ENCODE assay signal across 21 cellular contexts in genomic region chr16:85975421-85976100, GRCh38.
A peak's percentile ranks its signal among the peaks of the same experiment; 100 is the strongest.
DNase-seq lines count a peak whose midpoint lies in the region; ATAC-seq and TF ChIP-seq lines count a peak whose summit lies in the region.
"Had no signal": no experiment of that assay in that cellular context is flagged by ENCODE, and none has a peak within 500 bp of the region (broad histone marks: within the 10 kb centered on the region; RNA-seq: fewer than 3 reads in every experiment).

No MANE protein-coding gene starts in this region.

- H3K27me3 ChIP-seq in BLaER1 treated with 17β-estradiol and CSF1 and Interleukin-3, amounts not matched to agents 10 nM and 100 nM: no peaks in the 10 kb centered on the region
- H3K27me3 ChIP-seq in hepatocyte (no peaks in the 10 kb centered on the region), osteoblast (ENCODE audit: insufficient read depth, low read length) (peaks cover 17% of the 10 kb centered on the region)
- H3K27me3 ChIP-seq: adrenal gland had no signal

- no peak for ATAC-seq in left ventricle myocardium superior

- peaks cover 0 to 29% (median 19%) of the 10 kb centered on the region in 11 experiments; a peak in 18 of 22 replicates for H3K9me3 ChIP-seq in BLaER1 treated with 17β-estradiol and CSF1 and Interleukin-3, amounts not matched to agents 10 nM and 100 nM (replicated peaks in 1 of 11)
- no peaks in the 10 kb centered on the region for H3K9me3 ChIP-seq in hepatocyte (ENCODE audit: low read depth)
- no peaks in the 10 kb centered on the region for H3K9me3 ChIP-seq in osteoblast (ENCODE audit: low read depth, low read length)
- H3K9me3 ChIP-seq: adrenal gland, breast epithelium, left ventricle myocardium inferior, MG63 had no signal

- WGBS in hepatocyte (ENCODE audit: low lambda C conversion rate, missing lambda C conversion rate): 56% methylated on average over 10 of the region's 10 CpGs

- 0 out of 22 replicates have a peak overlapping the region, but pooled peaks of 1 of the 11 experiments have one; percentile 5 for H3K9ac ChIP-seq in BLaER1 treated with 17β-estradiol and CSF1 and Interleukin-3, amounts not matched to agents 10 nM and 100 nM

- no peaks in the 10 kb centered on the region for H3K79me2 ChIP-seq in hepatocyte
- H3K79me2 ChIP-seq in osteoblast (ENCODE audit: insufficient read depth, low read length): no peaks in the 10 kb centered on the region

- H3K4me1 ChIP-seq in BLaER1 treated with 17β-estradiol and CSF1 and Interleukin-3, amounts not matched to agents 10 nM and 100 nM: peaks cover 17 to 68% (median 54%) of the 10 kb centered on the region in 10 experiments
- peaks cover 33% of the 10 kb centered on the region for H3K4me1 ChIP-seq in hepatocyte (ENCODE audit: insufficient read depth)
- H3K4me1 ChIP-seq in osteoblast (ENCODE audit: insufficient read depth, low read length): no peaks in the 10 kb centered on the region
- H3K4me1 ChIP-seq: adrenal gland, breast epithelium, left ventricle myocardium inferior had no signal

- no peaks in the 10 kb centered on the region for H3K9me2 ChIP-seq in hepatocyte (replicated peaks; ENCODE audit: insufficient read depth)

- H4K20me1 ChIP-seq in BLaER1 treated with 17β-estradiol and CSF1 and Interleukin-3, amounts not matched to agents 10 nM and 100 nM: no peaks in the 10 kb centered on the region
- H4K20me1 ChIP-seq in hepatocyte (ENCODE audit: insufficient read depth, poor library complexity, severe bottlenecking) (no peaks in the 10 kb centered on the region), osteoblast (ENCODE audit: insufficient read depth, low read length) (no peaks in the 10 kb centered on the region)

- peak overlapping the region in 8 of 11 experiments; percentile 19 to 99 (median 42); a peak in 13 of 22 replicates for H3K27ac ChIP-seq in BLaER1 treated with 17β-estradiol and CSF1 and Interleukin-3, amounts not matched to agents 10 nM and 100 nM
- H3K27ac ChIP-seq in hepatocyte: peak overlapping the region; percentile 95
- no peak overlapping the region for H3K27ac ChIP-seq in osteoblast (ENCODE audit: low read depth, low read length)
- H3K27ac ChIP-seq: adrenal gland, breast epithelium, C4-2B, left ventricle myocardium inferior had no signal

- TF ChIP-seq CTCF in hepatocyte (IDR thresholded peaks at IDR 0.05; ENCODE audit: poor library complexity) (no peak), osteoblast (IDR thresholded peaks at IDR 0.05; ENCODE audit: extremely low read depth, low read depth, low read length) (no peak)

- 0 out of 22 replicates have a peak, but pooled peaks cover 0 to 6% (median 0%) of the 10 kb centered on the region in 11 experiments for H3K36me3 ChIP-seq in BLaER1 treated with 17β-estradiol and CSF1 and Interleukin-3, amounts not matched to agents 10 nM and 100 nM
- no peaks in the 10 kb centered on the region for H3K36me3 ChIP-seq in hepatocyte (replicated peaks; ENCODE audit: insufficient read depth, low read depth)
- H3K36me3 ChIP-seq in osteoblast (ENCODE audit: insufficient read depth, low read length): no peaks in the 10 kb centered on the region
- H3K36me3 ChIP-seq: adrenal gland, breast epithelium, left ventricle myocardium inferior, MG63 had no signal

- H2AFZ ChIP-seq in hepatocyte: no peak overlapping the region
- no peak overlapping the region for H2AFZ ChIP-seq in osteoblast (ENCODE audit: low read length)

- H3K4me3 ChIP-seq in BLaER1 treated with 17β-estradiol and CSF1 and Interleukin-3, amounts not matched to agents 10 nM and 100 nM: no peak overlapping the region
- H3K4me3 ChIP-seq in hepatocyte (no peak overlapping the region), osteoblast (ENCODE audit: insufficient read depth, low read length) (no peak overlapping the region)
- H3K4me3 ChIP-seq: adrenal gland, breast epithelium, left ventricle myocardium inferior, MG63 had no signal

- peak; percentile 44 for DNase-seq in MV-4-11 (lab: John Stamatoyannopoulos, UW)
- DNase-seq in hepatocyte (ENCODE audit: low spot score): peak; percentile 60
- peak; percentile 36 for DNase-seq in osteoblast (ENCODE audit: insufficient read length, low spot score, missing footprints)
- DNase-seq in left ventricle myocardium superior: no peak
- DNase-seq in amygdala (lab: John Stamatoyannopoulos, UW): no peak
- no peak for DNase-seq in DMS53 treated with DMSO at 0.1 percent for 48 hours (lab: John Stamatoyannopoulos, UW; ENCODE audit: unreplicated experiment)
- DNase-seq in DMS153 (lab: John Stamatoyannopoulos, UW): no peak
- DNase-seq: activated T-cell treated with anti-CD3 and anti-CD28 coated beads, Interleukin-2, amount 50 U/mL, for 24 hours; adrenal gland; H7; left ventricle myocardium inferior; MG63; NCI-H1694; NCI-H2171 treated with DMSO at 0.1 percent for 48 hours; NCI-H526; retina; stimulated activated CD4-positive, alpha-beta T cell treated with anti-CD3 and anti-CD28 coated beads, Interleukin-4, amount 100 ng/mL, for 24 hours; trophoblast cell had no signal

- peak overlapping the region in 6 of 11 experiments; percentile 26 to 86 (median 72); a peak in 11 of 22 replicates for H3K4me2 ChIP-seq in BLaER1 treated with 17β-estradiol and CSF1 and Interleukin-3, amounts not matched to agents 10 nM and 100 nM
- peak overlapping the region; percentile 67 for H3K4me2 ChIP-seq in hepatocyte
- no peak overlapping the region for H3K4me2 ChIP-seq in osteoblast (ENCODE audit: insufficient read depth, low read length)

- intact Hi-C loops in left ventricle myocardium superior (cut with micrococcal nuclease): no loop called here

Comparison
In these comparisons a context has a peak if more than half of its experiments do, and no peak if none do; other contexts are left out.
1. DNase-seq: peak in MV-4-11 (single experiment), hepatocyte (single experiment) and osteoblast (single experiment); none in left ventricle myocardium superior (single experiment), amygdala (0 of 56), DMS53 treated with DMSO at 0.1 percent for 48 hours (single experiment) and DMS153 (single experiment).